16 cellular contexts compared by ENCODE assay signal in the genomic region with DNA sequence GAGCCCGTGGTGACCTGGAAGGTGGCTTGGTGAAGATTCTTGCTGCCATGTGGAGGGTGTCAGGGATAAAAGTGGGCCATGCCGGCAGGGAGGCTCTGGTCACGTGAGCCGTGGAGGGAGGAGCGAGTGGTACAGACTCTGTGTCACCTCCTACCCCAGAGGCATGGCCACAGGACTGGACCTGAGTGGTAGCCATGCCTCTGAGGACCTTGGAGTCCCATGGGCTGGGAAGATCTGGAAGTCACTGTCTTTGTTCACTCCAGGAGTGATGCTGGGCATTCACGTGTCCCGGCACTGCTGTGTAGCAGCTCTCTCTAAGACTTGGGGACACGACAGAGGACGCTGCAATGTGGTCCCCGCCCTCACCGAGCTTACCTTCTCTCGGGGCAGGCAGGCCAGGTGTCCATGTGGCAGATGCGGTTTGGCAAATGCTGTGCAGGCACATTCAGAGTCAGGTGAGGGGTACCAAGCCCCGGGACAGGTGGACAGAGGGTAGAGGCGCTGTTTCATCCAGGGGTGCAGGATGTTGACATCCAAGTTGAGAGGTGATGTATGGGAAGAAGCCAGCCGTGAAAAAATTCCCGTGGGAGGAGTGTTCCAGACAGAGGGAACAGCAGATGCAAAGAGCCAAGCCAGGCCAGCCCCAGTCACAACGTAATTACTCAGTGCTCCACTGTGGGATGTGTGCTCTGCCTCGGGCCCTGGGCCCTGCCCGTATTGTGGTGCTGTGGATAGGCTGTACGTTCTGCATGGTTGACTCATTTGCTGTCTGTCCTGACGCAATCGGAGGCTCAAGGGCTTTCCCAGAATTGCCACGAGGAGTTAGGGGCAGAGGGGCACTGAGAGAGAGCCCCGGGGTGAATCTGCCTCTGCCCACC.
DNase-seq lines count a peak whose midpoint lies in the region; ATAC-seq and TF ChIP-seq lines count a peak whose summit lies in the region.
"Had no signal": no experiment of that assay in that cellular context is flagged by ENCODE, and none has a peak within 500 bp of the region (broad histone marks: within the 10 kb centered on the region; RNA-seq: fewer than 3 reads in every experiment).

No MANE protein-coding gene starts in this region.

- no peaks in the 10 kb centered on the region for H3K36me3 Mint-ChIP-seq in MCF 10A (ENCODE audit: insufficient read depth, unreplicated experiment)
- H3K36me3 Mint-ChIP-seq: memory B cell; natural killer cell treated with Interleukin-12 subunit alpha and Interleukin-12 subunit beta and Interleukin-15 and Interleukin-18, amount 100 ng/mL, for 72 hours had no signal

- H3K4me3 Mint-ChIP-seq in MCF 10A (ENCODE audit: unreplicated experiment) = no peak overlapping the region
- H3K4me3 Mint-ChIP-seq: memory B cell; natural killer cell treated with Interleukin-12 subunit alpha and Interleukin-12 subunit beta and Interleukin-15 and Interleukin-18, amount 100 ng/mL, for 72 hours had no signal

- H4K20me1 ChIP-seq in Karpas-422 (ENCODE audit: insufficient read depth, low read depth, low read length) = peaks cover 35% of the 10 kb centered on the region

- no peaks in the 10 kb centered on the region for H3K4me1 ChIP-seq in aorta (ENCODE audit: control insufficient read depth in 1 of 2, insufficient read depth in 2 of 2, low read length in 2 of 2)
- peaks cover 19% of the 10 kb centered on the region for H3K4me1 ChIP-seq in Karpas-422 (ENCODE audit: low read length)
- H3K4me1 ChIP-seq: body of pancreas, right atrium auricular region had no signal

- H3K4me1 Mint-ChIP-seq in MCF 10A (ENCODE audit: insufficient read depth, unreplicated experiment) = peaks cover 21% of the 10 kb centered on the region

- intact Hi-C loops in MCF 10A (cut with micrococcal nuclease) (no loop called here), aorta (cut with DNase I) (no loop called here)

- DNase-seq in HT1080 (ENCODE audit: low read depth) (peak; percentile 44), MCF 10A (ENCODE audit: unreplicated experiment) (peak; percentile 24), kidney glomerular epithelial cell (lab: John Stamatoyannopoulos, UW) (peak; percentile 27), aorta (peak; percentile 39 to 65), pons (ENCODE audit: low spot score) (no peak), Kasumi-1 (lab: John Stamatoyannopoulos, UW) (no peak), Karpas-422 (no peak)
- DNase-seq: activated gamma-delta T cell, body of pancreas, C1 segment of cervical spinal cord, DMS53, NCI-H1048 had no signal

- no peak for ATAC-seq in aorta (ENCODE audit: low FRiP score)
- ATAC-seq: body of pancreas; natural killer cell treated with Interleukin-12 subunit alpha and Interleukin-12 subunit beta and Interleukin-15 and Interleukin-18, amount 100 ng/mL, for 72 hours had no signal

- no peak overlapping the region for H3K27ac ChIP-seq in aorta (ENCODE audit: low read depth in 1 of 2, low read length in 2 of 2)
- H3K27ac ChIP-seq in Karpas-422 (ENCODE audit: low read length) = no peak overlapping the region
- H3K27ac ChIP-seq: body of pancreas, right atrium auricular region had no signal

- H2AFZ ChIP-seq in Karpas-422 (ENCODE audit: low read length) = no peak overlapping the region

- H3K4me2 ChIP-seq in Karpas-422 (ENCODE audit: low read depth, low read length, poor library complexity, severe bottlenecking) = no peak overlapping the region

- no peaks in the 10 kb centered on the region for H3K9me2 ChIP-seq in Karpas-422 (replicated peaks; ENCODE audit: insufficient read depth, low read length)

- H3K27me3 ChIP-seq in aorta (ENCODE audit: control insufficient read depth in 1 of 2, insufficient read depth in 2 of 2, low read length in 1 of 2) = no peaks in the 10 kb centered on the region
- H3K27me3 ChIP-seq in Karpas-422 (ENCODE audit: low read length) = no peaks in the 10 kb centered on the region
- H3K27me3 ChIP-seq: dorsolateral prefrontal cortex, right atrium auricular region had no signal

- CTCF ChIA-PET in MCF 10A (lab: Yijun Ruan, JAX) = interaction anchor here (0.5 to 0.6 kb wide), 2 partner anchors 575 to 1588 kb away, joined by 3 read pairs; no protein-coding TSS in a partner anchor

- H3K27me3 Mint-ChIP-seq in MCF 10A (ENCODE audit: insufficient read depth, unreplicated experiment) = no peaks in the 10 kb centered on the region
- H3K27me3 Mint-ChIP-seq: memory B cell; natural killer cell treated with Interleukin-12 subunit alpha and Interleukin-12 subunit beta and Interleukin-15 and Interleukin-18, amount 100 ng/mL, for 72 hours had no signal

- peak overlapping the region; percentile 16 for H3K27ac Mint-ChIP-seq in MCF 10A (ENCODE audit: low read depth, unreplicated experiment)
- H3K27ac Mint-ChIP-seq: memory B cell; natural killer cell treated with Interleukin-12 subunit alpha and Interleukin-12 subunit beta and Interleukin-15 and Interleukin-18, amount 100 ng/mL, for 72 hours had no signal

- no peak overlapping the region for H3K9ac ChIP-seq in Karpas-422 (ENCODE audit: low read length)

- POLR2A ChIA-PET in MCF 10A (lab: Yijun Ruan, JAX) = no interaction called here

- no peak for TF ChIP-seq CTCF in MCF 10A (IDR thresholded peaks at IDR 0.05; ENCODE audit: unreplicated experiment)

- WGBS in aorta, 2 donors = 78 to 79% methylated on average over 25 of the region's 25 CpGs

- no peaks in the 10 kb centered on the region for H3K9me3 ChIP-seq in aorta (ENCODE audit: control insufficient read depth, low read length)
- H3K9me3 ChIP-seq in Karpas-422 (ENCODE audit: low read length) = no peaks in the 10 kb centered on the region
- H3K9me3 ChIP-seq: body of pancreas, right atrium auricular region had no signal

- no TSS peak for BruUV-seq in MCF 10A (replicated peaks; lab: Mats Ljungman, UMichigan)

- no peaks in the 10 kb centered on the region for H3K9me3 Mint-ChIP-seq in MCF 10A (ENCODE audit: unreplicated experiment)
- H3K9me3 Mint-ChIP-seq: memory B cell; natural killer cell treated with Interleukin-12 subunit alpha and Interleukin-12 subunit beta and Interleukin-15 and Interleukin-18, amount 100 ng/mL, for 72 hours had no signal

- H3K36me3 ChIP-seq in aorta (ENCODE audit: control insufficient read depth in 1 of 2, insufficient read depth in 2 of 2, low read length in 1 of 2) = no peaks in the 10 kb centered on the region
- no peaks in the 10 kb centered on the region for H3K36me3 ChIP-seq in Karpas-422 (ENCODE audit: insufficient read depth, low read length)
- H3K36me3 ChIP-seq: right atrium auricular region had no signal

- no peak overlapping the region for H3K4me3 ChIP-seq in aorta (ENCODE audit: low read length in 2 of 2)
- H3K4me3 ChIP-seq in Karpas-422 (ENCODE audit: low read length) = no peak overlapping the region
- H3K4me3 ChIP-seq: body of pancreas, dorsolateral prefrontal cortex, right atrium auricular region had no signal

- no peaks in the 10 kb centered on the region for H3K79me2 ChIP-seq in Karpas-422 (ENCODE audit: low read length)

Comparison
In these comparisons a context has a peak if more than half of its experiments do, and no peak if none do; other contexts are left out.
1. DNase-seq: peak in HT1080 (single experiment), MCF 10A (single experiment), kidney glomerular epithelial cell (single experiment) and aorta (2 of 2); none in pons (single experiment), Kasumi-1 (0 of 2) and Karpas-422 (single experiment).